Comparison of ENCODE assay signal across 8 cellular contexts in genomic region chr15:73633111-73633990, GRCh38. TPM values are rescaled to one million over a fixed set of nuclear protein-coding genes. Genes with fewer than 3 reads are reported as not detected.
DNase-seq lines count a peak whose midpoint lies in the region; ATAC-seq and TF ChIP-seq lines count a peak whose summit lies in the region.

Gene NPTN (minus strand): TSS chr15:73633389. CDS start chr15:73633215, 174 bp downstream.

- POLR2A ChIA-PET in Panc1 (lab: Charles Lee), result no interaction called here

- TF ChIP-seq POLR2A in esophagus muscularis mucosa (IDR thresholded peaks at IDR 0.05; ENCODE audit: low read depth), result peak; percentile 17

- H3K36me3 ChIP-seq in Panc1 (ENCODE audit: control insufficient read depth, insufficient read depth, low read length) (no peaks in the 10 kb centered on the region), esophagus muscularis mucosa (no peaks in the 10 kb centered on the region)

- TF ChIP-seq EP300 in esophagus muscularis mucosa (IDR thresholded peaks at IDR 0.05), result no peak

- TF ChIP-seq CTCF in Panc1 (IDR thresholded peaks at IDR 0.05) (no peak), esophagus muscularis mucosa (IDR thresholded peaks at IDR 0.05) (no peak)

- TSS peak; percentile 92 for BruUV-seq in Panc1 (replicated peaks; lab: Mats Ljungman, UMichigan)

- DNase-seq in DMS53 (lab: John Stamatoyannopoulos, UW) (peak; percentile 98), KG1 (lab: John Stamatoyannopoulos, UW) (peak; percentile 89), Panc1 (ENCODE audit: low read depth, low spot score) (peak; percentile 76), esophagus muscularis mucosa (ENCODE audit: extremely low spot score) (peak; percentile 99), myocyte (ENCODE audit: low read depth) (peak; percentile 97)
- DNase-seq in activated T-cell treated with anti-CD3 and anti-CD28 coated beads, Interleukin-2, amount 50 U/mL, for 48 hours, result peak; percentile 98 to 99
- DNase-seq in stimulated activated CD8-positive, alpha-beta memory T cell treated with anti-CD3 and anti-CD28 coated beads, Interleukin-7, amount 100 ng/mL, for 48 hours (ENCODE audit: extremely low read depth in 1 of 2, low read depth in 1 of 2), result peak; percentile 97

- H3K4me1 ChIP-seq in Panc1 (ENCODE audit: control insufficient read depth, insufficient read depth, low read length) (peaks cover 36% of the 10 kb centered on the region), esophagus muscularis mucosa (peaks cover 38 to 58% (median 50%) of the 10 kb centered on the region in 4 donors)

- in situ Hi-C loops in Panc1 (cut with HindIII; ENCODE audit: low pct_unique_long_range_greater_than_20kb, low sequenced_read_pairs), result no loop called here

- intact Hi-C loops in Panc1 (cut with micrococcal nuclease; ENCODE audit: unreplicated experiment) (no loop called here), esophagus muscularis mucosa (cut with DNase I) (no loop called here)

- 5% methylated on average over 12 of the region's 62 CpGs for WGBS in esophagus muscularis mucosa

- peaks cover 2% of the 10 kb centered on the region; the same call in 1 of the 2 replicates for H3K27me3 ChIP-seq in Panc1 (ENCODE audit: control insufficient read depth, insufficient read depth, low read length)
- no peaks in the 10 kb centered on the region for H3K27me3 ChIP-seq in esophagus muscularis mucosa

- CTCF ChIA-PET in Panc1 (lab: Charles Lee), result no interaction called here

- H3K9me3 ChIP-seq in Panc1 (ENCODE audit: control insufficient read depth, insufficient read depth, low read depth, low read length) (no peaks in the 10 kb centered on the region), esophagus muscularis mucosa (no peaks in the 10 kb centered on the region)

- ATAC-seq in GM21723 (IDR thresholded peaks at IDR 0.05; ENCODE audit: unreplicated experiment) (peak; percentile 88), Panc1 (peak; percentile 97)

- H3K4me3 ChIP-seq in Panc1 (ENCODE audit: low read depth in 2 of 2, low read length in 2 of 2), result peak within 1 kb of the TSS; percentile 86 to 88
- H3K4me3 ChIP-seq in esophagus muscularis mucosa, result peak within 1 kb of the TSS; percentile 70 to 100 (median 95)

- H3K27ac ChIP-seq in Panc1 (ENCODE audit: low read length) (peak within 1 kb of the TSS; percentile 95), esophagus muscularis mucosa (replicated peaks in 1 of 4) (peak within 1 kb of the TSS; percentile 94 to 99 (median 98))

RNA-seq across cellular contexts. Expression of gene NPTN, which starts in this region (rescaled TPM):
- total RNA-seq in Panc1 (2021; ENCODE audit: unreplicated experiment), result 151 TPM
- 150 TPM for polyA plus RNA-seq in Panc1 (2012; ENCODE audit: insufficient read length)
- 100 to 1,000 TPM; 218 to 281 (median 246) TPM for total RNA-seq in esophagus muscularis mucosa
- 89.0 and 98.5 TPM in 2 replicates for total RNA-seq in myocyte
- polyA plus RNA-seq in myocyte (2012), result 185 TPM

Comparison
In these comparisons a context has a peak if more than half of its experiments do, and no peak if none do; other contexts are left out.
1. Peak in every context shown above with its lines: DNase-seq, ATAC-seq, H3K4me3 ChIP-seq and H3K27ac ChIP-seq.